ENCODE assay signal across 9 cellular contexts in genomic region chr12:12350868-12351463, GRCh38. TPM values are rescaled to one million over a fixed set of nuclear protein-coding genes. Genes with fewer than 3 reads are reported as not detected.
DNase-seq lines count a peak whose midpoint lies in the region; ATAC-seq and TF ChIP-seq lines count a peak whose summit lies in the region.
"Had no signal": no experiment of that assay in that cellular context is flagged by ENCODE, and none has a peak within 500 bp of the region (broad histone marks: within the 10 kb centered on the region; RNA-seq: fewer than 3 reads in every experiment).

No MANE protein-coding gene starts in this region.

- no peak for ATAC-seq in WTC11
- no peak for ATAC-seq in stimulated activated naive B cell treated with anti-CD40 and anti-IgM and Interleukin-4, amounts not matched to agents 10 μg/mL and 1 μg/mL and 100 μg/mL, for 72 hours (replicated peaks)
- ATAC-seq in GM19351 (IDR thresholded peaks at IDR 0.05; ENCODE audit: unreplicated experiment) = no peak

- CTCF ChIA-PET in WTC11 (lab: Charles Lee) = interaction anchor here (0.7 to 2.4 kb wide), 3 partner anchors 18 to 311 kb away, joined by 3 to 9 read pairs (median 9); no protein-coding TSS in a partner anchor

- H3K9ac ChIP-seq in iPS-15b (ENCODE audit: low read depth, low read length) = no peak overlapping the region

- H3K27ac Mint-ChIP-seq in T-helper 2 cell treated with Interferon-gamma antibody and Interleukin-4, amounts not matched to agents 5 μg/mL and 100 μg/mL, for 36 hours = no peak overlapping the region
- H3K27ac Mint-ChIP-seq in WTC11 = no peak overlapping the region
- no peak overlapping the region for H3K27ac Mint-ChIP-seq in stimulated activated naive B cell treated with anti-CD40 and anti-IgM and Interleukin-4, amounts not matched to agents 10 μg/mL and 1 μg/mL and 100 μg/mL, for 72 hours

- peaks cover 5% of the 10 kb centered on the region for H3K27me3 ChIP-seq in iPS-15b (ENCODE audit: control insufficient read depth, insufficient read depth, low read length)
- H3K27me3 ChIP-seq: esophagus muscularis mucosa had no signal

- peaks cover 19% of the 10 kb centered on the region for H3K4me1 Mint-ChIP-seq in T-helper 2 cell treated with Interferon-gamma antibody and Interleukin-4, amounts not matched to agents 5 μg/mL and 100 μg/mL, for 36 hours (ENCODE audit: low read depth)
- peaks cover 27% of the 10 kb centered on the region for H3K4me1 Mint-ChIP-seq in WTC11
- peaks cover 5 to 9% of the 10 kb centered on the region in 2 donors for H3K4me1 Mint-ChIP-seq in stimulated activated naive B cell treated with anti-CD40 and anti-IgM and Interleukin-4, amounts not matched to agents 10 μg/mL and 1 μg/mL and 100 μg/mL, for 72 hours

- peak overlapping the region; percentile 76 for H3K4me3 ChIP-seq in iPS-15b (ENCODE audit: low read depth, low read length)

- H3K27me3 Mint-ChIP-seq in T-helper 2 cell treated with Interferon-gamma antibody and Interleukin-4, amounts not matched to agents 5 μg/mL and 100 μg/mL, for 36 hours (ENCODE audit: low read depth) = peaks cover 7% of the 10 kb centered on the region
- peaks cover 11% of the 10 kb centered on the region for H3K27me3 Mint-ChIP-seq in WTC11 (ENCODE audit: low read depth)
- H3K27me3 Mint-ChIP-seq in stimulated activated naive B cell treated with anti-CD40 and anti-IgM and Interleukin-4, amounts not matched to agents 10 μg/mL and 1 μg/mL and 100 μg/mL, for 72 hours = no peaks in the 10 kb centered on the region

- H3K9me3 Mint-ChIP-seq in T-helper 2 cell treated with Interferon-gamma antibody and Interleukin-4, amounts not matched to agents 5 μg/mL and 100 μg/mL, for 36 hours = no peaks in the 10 kb centered on the region
- peaks cover 13% of the 10 kb centered on the region for H3K9me3 Mint-ChIP-seq in WTC11
- H3K9me3 Mint-ChIP-seq in stimulated activated naive B cell treated with anti-CD40 and anti-IgM and Interleukin-4, amounts not matched to agents 10 μg/mL and 1 μg/mL and 100 μg/mL, for 72 hours = no peaks in the 10 kb centered on the region

- H3K36me3 Mint-ChIP-seq in T-helper 2 cell treated with Interferon-gamma antibody and Interleukin-4, amounts not matched to agents 5 μg/mL and 100 μg/mL, for 36 hours (ENCODE audit: low read depth) = no peaks in the 10 kb centered on the region
- peaks cover 12% of the 10 kb centered on the region for H3K36me3 Mint-ChIP-seq in WTC11
- H3K36me3 Mint-ChIP-seq in stimulated activated naive B cell treated with anti-CD40 and anti-IgM and Interleukin-4, amounts not matched to agents 10 μg/mL and 1 μg/mL and 100 μg/mL, for 72 hours = no peaks in the 10 kb centered on the region

- H3K4me1 ChIP-seq in iPS-15b (ENCODE audit: control insufficient read depth, insufficient read depth, low read length) = peaks cover 10% of the 10 kb centered on the region

- no peak for DNase-seq in T-helper 2 cell treated with Interferon-gamma antibody and Interleukin-4, amounts not matched to agents 5 μg/mL and 100 μg/mL, for 36 hours (ENCODE audit: low spot score)
- DNase-seq in T-helper 2 cell (no peak), WTC11 (ENCODE audit: low spot score) (no peak), OCI-M1 (lab: John Stamatoyannopoulos, UW) (no peak), KG1 (lab: John Stamatoyannopoulos, UW) (no peak)
- DNase-seq in stimulated activated naive B cell treated with anti-CD40 and anti-IgM and Interleukin-4, amounts not matched to agents 10 μg/mL and 1 μg/mL and 100 μg/mL, for 72 hours = no peak

- H3K36me3 ChIP-seq in iPS-15b (ENCODE audit: control insufficient read depth, insufficient read depth, low read length) = no peaks in the 10 kb centered on the region
- H3K36me3 ChIP-seq: esophagus muscularis mucosa had no signal

- peak overlapping the region; percentile 70 for H3K4me3 Mint-ChIP-seq in T-helper 2 cell treated with Interferon-gamma antibody and Interleukin-4, amounts not matched to agents 5 μg/mL and 100 μg/mL, for 36 hours
- peak overlapping the region; percentile 58 for H3K4me3 Mint-ChIP-seq in WTC11
- peak overlapping the region; percentile 29 to 76 for H3K4me3 Mint-ChIP-seq in stimulated activated naive B cell treated with anti-CD40 and anti-IgM and Interleukin-4, amounts not matched to agents 10 μg/mL and 1 μg/mL and 100 μg/mL, for 72 hours

- POLR2A ChIA-PET in WTC11 (lab: Charles Lee) = interaction anchor here (0.6 to 1.8 kb wide), 3 partner anchors 23 to 385 kb away, joined by 3 to 5 read pairs (median 3); partner anchors contain the start of gene CDKN1B

- no peaks in the 10 kb centered on the region for H3K9me3 ChIP-seq in iPS-15b (ENCODE audit: control insufficient read depth, insufficient read depth, low read length)
- H3K9me3 ChIP-seq: esophagus muscularis mucosa had no signal

- TF ChIP-seq CTCF in WTC11 (IDR thresholded peaks at IDR 0.05) = no peak

TF ChIP-seq in WTC11, 78 proteins besides CTCF, POLR2A, EP300 and RAD21:
- TF ChIP-seq TEAD1 (CRISPR knock-in tag; IDR thresholded peaks at IDR 0.05) (no peak), GABPB1 (CRISPR knock-in tag; IDR thresholded peaks at IDR 0.05) (peak; percentile 96), ATF3 (CRISPR knock-in tag; conservative IDR thresholded peaks at IDR 0.05) (no peak)

RNA-seq across cellular contexts. Expression of gene MANSC1, which starts 0.9 kb away (rescaled TPM):
- 6.8 to 10.7 TPM (median 10.6 TPM) in 3 replicates for total RNA-seq in WTC11 (2021)

RNA-seq across cellular contexts. Expression of gene BORCS5, which starts 5.9 kb away (rescaled TPM):
- total RNA-seq in WTC11 (2021) = 13.2 to 16.4 TPM (median 15.1 TPM) in 3 replicates
